16 cellular contexts compared by ENCODE assay signal in genomic region chrX:108271397-108271787, GRCh38.
DNase-seq lines count a peak whose midpoint lies in the region; ATAC-seq and TF ChIP-seq lines count a peak whose summit lies in the region.
"Had no signal": no experiment of that assay in that cellular context is flagged by ENCODE, and none has a peak within 500 bp of the region (broad histone marks: within the 10 kb centered on the region; RNA-seq: fewer than 3 reads in every experiment).

No MANE protein-coding gene starts in this region.

- peak; percentile 63 for ATAC-seq in HG03196 (IDR thresholded peaks at IDR 0.05; ENCODE audit: unreplicated experiment)

- H3K9me3 ChIP-seq in vagina: no peaks in the 10 kb centered on the region

- intact Hi-C loops in vagina (cut with DNase I): no loop called here

- TF ChIP-seq POLR2A in vagina (IDR thresholded peaks at IDR 0.05): no peak

- H3K27ac ChIP-seq in epithelial cell of prostate (peak overlapping the region; percentile 88), vagina (peak overlapping the region; percentile 18)

- H3K27me3 ChIP-seq in vagina: no peaks in the 10 kb centered on the region

- DNase-seq in NCI-H2196 (lab: John Stamatoyannopoulos, UW; ENCODE audit: unreplicated experiment) (peak; percentile 40), NCI-H2196 treated with DMSO at 0.1 percent for 48 hours (lab: John Stamatoyannopoulos, UW; ENCODE audit: unreplicated experiment) (no peak), epithelial cell of prostate (ENCODE audit: low read depth, low spot score) (no peak), vagina (ENCODE audit: extremely low spot score in 2 of 2) (no peak), NCI-H1436 treated with DMSO at 0.1 percent for 48 hours (lab: John Stamatoyannopoulos, UW) (no peak), GDM1 (lab: John Stamatoyannopoulos, UW) (no peak), HuH-7.5 (ENCODE audit: low spot score) (no peak)
- DNase-seq: activated CD4-positive, alpha-beta T cell treated with anti-CD3 and anti-CD28 coated beads for 1 hour; activated naive CD4-positive, alpha-beta T cell; CD4-positive, CD25-positive, alpha-beta regulatory T cell; cortex of kidney; head of caudate nucleus; kidney; NCI-H2227 treated with DMSO at 0.1 percent for 48 hours; stimulated activated CD4-positive, alpha-beta T cell treated with anti-CD3 and anti-CD28 coated beads, Interleukin-4, amount 100 ng/mL, for 4 hours had no signal

- TF ChIP-seq CTCF in vagina (IDR thresholded peaks at IDR 0.05): no peak

- H3K4me3 ChIP-seq in vagina: no peak overlapping the region

- H3K36me3 ChIP-seq in vagina: no peaks in the 10 kb centered on the region

- H3K4me1 ChIP-seq in vagina: peaks cover 12% of the 10 kb centered on the region
